In the genomic region with DNA sequence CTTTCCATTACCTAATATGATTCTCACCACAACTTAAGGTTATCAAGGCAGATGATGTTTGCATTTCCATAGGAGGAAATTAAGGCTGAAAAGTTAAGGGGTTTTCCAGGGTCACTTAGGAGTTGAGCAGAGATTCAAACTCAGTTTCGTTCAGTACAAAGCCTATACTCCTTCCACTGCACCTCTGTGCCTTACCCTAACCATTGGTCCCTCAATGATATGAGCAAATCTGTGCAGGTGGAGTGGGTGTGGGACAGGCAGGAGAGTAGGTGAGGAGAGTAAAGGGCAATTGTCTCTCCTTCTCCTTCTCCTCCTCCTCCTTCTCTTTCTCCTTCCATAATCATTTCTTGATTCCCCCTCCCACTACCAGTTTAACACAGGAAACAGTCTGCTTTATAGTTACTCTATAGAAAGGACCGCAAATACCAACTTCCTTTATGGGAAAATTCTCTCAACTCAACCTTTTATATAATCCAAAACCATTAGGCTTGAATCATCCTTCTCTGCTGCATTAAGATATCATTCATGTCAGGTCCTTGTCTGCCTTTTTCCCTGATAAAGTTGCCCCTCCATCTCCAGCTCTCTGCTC, we compare ENCODE assay signal across 1 cellular context.
TF ChIP-seq lines count a peak whose summit lies in the region.

No MANE protein-coding gene starts in this region.

TF ChIP-seq in HEK293, 187 proteins besides CTCF, POLR2A, EP300 and RAD21:
- TF ChIP-seq, protein P1, sequence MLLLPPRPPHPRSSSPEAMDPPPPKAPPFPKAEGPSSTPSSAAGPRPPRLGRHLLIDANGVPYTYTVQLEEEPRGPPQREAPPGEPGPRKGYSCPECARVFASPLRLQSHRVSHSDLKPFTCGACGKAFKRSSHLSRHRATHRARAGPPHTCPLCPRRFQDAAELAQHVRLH (tag by site-specific recombination; IDR thresholded peaks at IDR 0.05) = no peak
- TF ChIP-seq EGR2 (tag by site-specific recombination; IDR thresholded peaks at IDR 0.05; ENCODE audit: low read depth) (peak; percentile 31; the same call in 1 of the 2 replicates), ZNF776 (tag by site-specific recombination; IDR thresholded peaks at IDR 0.05; ENCODE audit: borderline replicate concordance) (no peak), ZNF830 (tag by site-specific recombination; IDR thresholded peaks at IDR 0.05; ENCODE audit: low read depth) (no peak), KLF17 (tag by site-specific recombination; IDR thresholded peaks at IDR 0.05) (no peak), ZNF391 (tag by site-specific recombination; IDR thresholded peaks at IDR 0.05; ENCODE audit: borderline replicate concordance, low read depth) (no peak), ZNF132 (tag by site-specific recombination; IDR thresholded peaks at IDR 0.05; ENCODE audit: borderline replicate concordance) (no peak), ZNF341 (tag by site-specific recombination; IDR thresholded peaks at IDR 0.05; ENCODE audit: low read depth) (no peak)
- TF ChIP-seq, protein P2, sequence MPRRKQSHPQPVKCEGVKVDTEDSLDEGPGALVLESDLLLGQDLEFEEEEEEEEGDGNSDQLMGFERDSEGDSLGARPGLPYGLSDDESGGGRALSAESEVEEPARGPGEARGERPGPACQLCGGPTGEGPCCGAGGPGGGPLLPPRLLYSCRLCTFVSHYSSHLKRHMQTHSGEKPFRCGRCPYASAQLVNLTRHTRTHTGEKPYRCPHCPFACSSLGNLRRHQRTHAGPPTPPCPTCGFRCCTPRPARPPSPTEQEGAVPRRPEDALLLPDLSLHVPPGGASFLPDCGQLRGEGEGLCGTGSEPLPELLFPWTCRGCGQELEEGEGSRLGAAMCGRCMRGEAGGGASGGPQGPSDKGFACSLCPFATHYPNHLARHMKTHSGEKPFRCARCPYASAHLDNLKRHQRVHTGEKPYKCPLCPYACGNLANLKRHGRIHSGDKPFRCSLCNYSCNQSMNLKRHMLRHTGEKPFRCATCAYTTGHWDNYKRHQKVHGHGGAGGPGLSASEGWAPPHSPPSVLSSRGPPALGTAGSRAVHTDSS (tag by site-specific recombination; IDR thresholded peaks at IDR 0.05) = no peak
TF ChIP-seq in HEK293: peak in this region for 1.
